Comparison of ENCODE assay signal across 1 cellular context in the genomic region with DNA sequence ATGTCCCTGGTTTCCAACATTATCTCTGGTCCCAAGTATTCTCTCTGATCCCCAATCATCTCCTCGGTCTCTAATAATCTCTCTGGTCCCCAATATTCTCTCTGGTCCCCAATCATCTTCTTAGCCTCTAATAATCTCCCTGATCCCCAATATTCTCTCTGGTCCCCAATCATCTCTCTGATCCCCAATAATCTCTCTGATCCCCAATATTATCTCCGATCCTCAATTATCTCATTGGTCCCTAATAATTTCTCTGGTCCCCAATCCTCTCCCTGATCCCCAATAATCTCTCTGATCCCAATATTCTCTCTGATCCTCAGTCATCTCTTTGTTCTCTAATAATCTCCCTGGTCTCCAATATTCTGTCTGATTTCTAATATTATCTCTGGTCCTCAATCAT.
TF ChIP-seq lines count a peak whose summit lies in the region.

No MANE protein-coding gene starts in this region.

TF ChIP-seq in GM23338, 12 proteins besides CTCF, POLR2A, EP300 and RAD21 (continued from another document):
- TF ChIP-seq REST (IDR thresholded peaks at IDR 0.05; ENCODE audit: unreplicated experiment) (no peak), POLR2AphosphoS5 (IDR thresholded peaks at IDR 0.05; ENCODE audit: low read depth) (no peak)
